Comparison of ENCODE assay signal across 1 cellular context in genomic region chr2:31996571-31997150, GRCh38.
TF ChIP-seq lines count a peak whose summit lies in the region.

No MANE protein-coding gene starts in this region.

TF ChIP-seq in GM12878, 131 proteins besides CTCF, POLR2A, EP300 and RAD21:
- no peak for TF ChIP-seq ZSCAN29 (IDR thresholded peaks at IDR 0.05)
